2 cellular contexts compared by ENCODE assay signal in the genomic region with DNA sequence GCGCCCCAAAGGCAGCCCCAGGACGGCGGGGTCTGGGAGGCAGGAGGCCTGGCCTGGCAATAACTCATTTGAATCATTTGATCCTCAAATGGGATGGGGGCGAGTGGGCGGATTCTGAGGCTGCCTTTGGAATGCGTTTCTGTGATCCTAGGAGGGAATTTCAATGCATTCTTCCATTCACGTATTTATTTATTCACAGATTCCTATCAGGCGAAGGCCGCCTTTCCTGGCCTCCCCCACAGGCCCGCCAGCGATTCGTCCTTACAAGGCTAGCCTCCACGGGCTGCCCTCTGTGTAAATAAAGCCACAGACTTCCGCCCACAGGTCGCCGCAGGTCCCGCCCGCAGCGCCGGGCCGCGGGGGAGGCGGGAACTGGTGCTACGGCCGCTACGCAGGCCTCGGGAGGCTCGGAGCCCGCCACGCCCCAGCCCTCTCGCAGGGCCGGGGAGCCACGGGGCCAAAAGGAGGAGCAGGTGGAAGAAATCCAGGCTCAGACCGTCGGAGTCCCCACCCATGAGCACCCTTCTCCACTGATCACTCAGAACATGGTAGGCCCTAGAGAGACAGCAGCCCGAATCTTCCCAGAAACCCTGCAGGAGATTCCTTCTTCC.
TF ChIP-seq lines count a peak whose summit lies in the region.

No MANE protein-coding gene starts in this region.

TF ChIP-seq in WTC11, 78 proteins besides CTCF, POLR2A, EP300 and RAD21 (continued from another document and continues in another):
- TF ChIP-seq, protein P1, sequence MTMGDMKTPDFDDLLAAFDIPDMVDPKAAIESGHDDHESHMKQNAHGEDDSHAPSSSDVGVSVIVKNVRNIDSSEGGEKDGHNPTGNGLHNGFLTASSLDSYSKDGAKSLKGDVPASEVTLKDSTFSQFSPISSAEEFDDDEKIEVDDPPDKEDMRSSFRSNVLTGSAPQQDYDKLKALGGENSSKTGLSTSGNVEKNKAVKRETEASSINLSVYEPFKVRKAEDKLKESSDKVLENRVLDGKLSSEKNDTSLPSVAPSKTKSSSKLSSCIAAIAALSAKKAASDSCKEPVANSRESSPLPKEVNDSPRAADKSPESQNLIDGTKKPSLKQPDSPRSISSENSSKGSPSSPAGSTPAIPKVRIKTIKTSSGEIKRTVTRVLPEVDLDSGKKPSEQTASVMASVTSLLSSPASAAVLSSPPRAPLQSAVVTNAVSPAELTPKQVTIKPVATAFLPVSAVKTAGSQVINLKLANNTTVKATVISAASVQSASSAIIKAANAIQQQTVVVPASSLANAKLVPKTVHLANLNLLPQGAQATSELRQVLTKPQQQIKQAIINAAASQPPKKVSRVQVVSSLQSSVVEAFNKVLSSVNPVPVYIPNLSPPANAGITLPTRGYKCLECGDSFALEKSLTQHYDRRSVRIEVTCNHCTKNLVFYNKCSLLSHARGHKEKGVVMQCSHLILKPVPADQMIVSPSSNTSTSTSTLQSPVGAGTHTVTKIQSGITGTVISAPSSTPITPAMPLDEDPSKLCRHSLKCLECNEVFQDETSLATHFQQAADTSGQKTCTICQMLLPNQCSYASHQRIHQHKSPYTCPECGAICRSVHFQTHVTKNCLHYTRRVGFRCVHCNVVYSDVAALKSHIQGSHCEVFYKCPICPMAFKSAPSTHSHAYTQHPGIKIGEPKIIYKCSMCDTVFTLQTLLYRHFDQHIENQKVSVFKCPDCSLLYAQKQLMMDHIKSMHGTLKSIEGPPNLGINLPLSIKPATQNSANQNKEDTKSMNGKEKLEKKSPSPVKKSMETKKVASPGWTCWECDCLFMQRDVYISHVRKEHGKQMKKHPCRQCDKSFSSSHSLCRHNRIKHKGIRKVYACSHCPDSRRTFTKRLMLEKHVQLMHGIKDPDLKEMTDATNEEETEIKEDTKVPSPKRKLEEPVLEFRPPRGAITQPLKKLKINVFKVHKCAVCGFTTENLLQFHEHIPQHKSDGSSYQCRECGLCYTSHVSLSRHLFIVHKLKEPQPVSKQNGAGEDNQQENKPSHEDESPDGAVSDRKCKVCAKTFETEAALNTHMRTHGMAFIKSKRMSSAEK (CRISPR knock-in tag; IDR thresholded peaks at IDR 0.05; ENCODE audit: borderline replicate concordance): no peak
- TF ChIP-seq, protein P2, sequence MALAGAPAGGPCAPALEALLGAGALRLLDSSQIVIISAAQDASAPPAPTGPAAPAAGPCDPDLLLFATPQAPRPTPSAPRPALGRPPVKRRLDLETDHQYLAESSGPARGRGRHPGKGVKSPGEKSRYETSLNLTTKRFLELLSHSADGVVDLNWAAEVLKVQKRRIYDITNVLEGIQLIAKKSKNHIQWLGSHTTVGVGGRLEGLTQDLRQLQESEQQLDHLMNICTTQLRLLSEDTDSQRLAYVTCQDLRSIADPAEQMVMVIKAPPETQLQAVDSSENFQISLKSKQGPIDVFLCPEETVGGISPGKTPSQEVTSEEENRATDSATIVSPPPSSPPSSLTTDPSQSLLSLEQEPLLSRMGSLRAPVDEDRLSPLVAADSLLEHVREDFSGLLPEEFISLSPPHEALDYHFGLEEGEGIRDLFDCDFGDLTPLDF (CRISPR knock-in tag; IDR thresholded peaks at IDR 0.05): no peak; the same call in 1 of the 2 replicates
- TF ChIP-seq, protein P3, sequence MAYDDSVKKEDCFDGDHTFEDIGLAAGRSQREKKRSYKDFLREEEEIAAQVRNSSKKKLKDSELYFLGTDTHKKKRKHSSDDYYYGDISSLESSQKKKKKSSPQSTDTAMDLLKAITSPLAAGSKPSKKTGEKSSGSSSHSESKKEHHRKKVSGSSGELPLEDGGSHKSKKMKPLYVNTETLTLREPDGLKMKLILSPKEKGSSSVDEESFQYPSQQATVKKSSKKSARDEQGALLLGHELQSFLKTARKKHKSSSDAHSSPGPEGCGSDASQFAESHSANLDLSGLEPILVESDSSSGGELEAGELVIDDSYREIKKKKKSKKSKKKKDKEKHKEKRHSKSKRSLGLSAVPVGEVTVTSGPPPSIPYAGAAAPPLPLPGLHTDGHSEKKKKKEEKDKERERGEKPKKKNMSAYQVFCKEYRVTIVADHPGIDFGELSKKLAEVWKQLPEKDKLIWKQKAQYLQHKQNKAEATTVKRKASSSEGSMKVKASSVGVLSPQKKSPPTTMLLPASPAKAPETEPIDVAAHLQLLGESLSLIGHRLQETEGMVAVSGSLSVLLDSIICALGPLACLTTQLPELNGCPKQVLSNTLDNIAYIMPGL (CRISPR knock-in tag; IDR thresholded peaks at IDR 0.05): no peak
- TF ChIP-seq FOXK1 (CRISPR knock-in tag; IDR thresholded peaks at IDR 0.05) (peak; percentile 18; the same call in 1 of the 2 replicates), FOXJ3 (CRISPR knock-in tag; IDR thresholded peaks at IDR 0.05; ENCODE audit: borderline replicate concordance) (0 out of 2 replicates have a peak, but pooled peaks have one; percentile 32)
- TF ChIP-seq, protein P4, sequence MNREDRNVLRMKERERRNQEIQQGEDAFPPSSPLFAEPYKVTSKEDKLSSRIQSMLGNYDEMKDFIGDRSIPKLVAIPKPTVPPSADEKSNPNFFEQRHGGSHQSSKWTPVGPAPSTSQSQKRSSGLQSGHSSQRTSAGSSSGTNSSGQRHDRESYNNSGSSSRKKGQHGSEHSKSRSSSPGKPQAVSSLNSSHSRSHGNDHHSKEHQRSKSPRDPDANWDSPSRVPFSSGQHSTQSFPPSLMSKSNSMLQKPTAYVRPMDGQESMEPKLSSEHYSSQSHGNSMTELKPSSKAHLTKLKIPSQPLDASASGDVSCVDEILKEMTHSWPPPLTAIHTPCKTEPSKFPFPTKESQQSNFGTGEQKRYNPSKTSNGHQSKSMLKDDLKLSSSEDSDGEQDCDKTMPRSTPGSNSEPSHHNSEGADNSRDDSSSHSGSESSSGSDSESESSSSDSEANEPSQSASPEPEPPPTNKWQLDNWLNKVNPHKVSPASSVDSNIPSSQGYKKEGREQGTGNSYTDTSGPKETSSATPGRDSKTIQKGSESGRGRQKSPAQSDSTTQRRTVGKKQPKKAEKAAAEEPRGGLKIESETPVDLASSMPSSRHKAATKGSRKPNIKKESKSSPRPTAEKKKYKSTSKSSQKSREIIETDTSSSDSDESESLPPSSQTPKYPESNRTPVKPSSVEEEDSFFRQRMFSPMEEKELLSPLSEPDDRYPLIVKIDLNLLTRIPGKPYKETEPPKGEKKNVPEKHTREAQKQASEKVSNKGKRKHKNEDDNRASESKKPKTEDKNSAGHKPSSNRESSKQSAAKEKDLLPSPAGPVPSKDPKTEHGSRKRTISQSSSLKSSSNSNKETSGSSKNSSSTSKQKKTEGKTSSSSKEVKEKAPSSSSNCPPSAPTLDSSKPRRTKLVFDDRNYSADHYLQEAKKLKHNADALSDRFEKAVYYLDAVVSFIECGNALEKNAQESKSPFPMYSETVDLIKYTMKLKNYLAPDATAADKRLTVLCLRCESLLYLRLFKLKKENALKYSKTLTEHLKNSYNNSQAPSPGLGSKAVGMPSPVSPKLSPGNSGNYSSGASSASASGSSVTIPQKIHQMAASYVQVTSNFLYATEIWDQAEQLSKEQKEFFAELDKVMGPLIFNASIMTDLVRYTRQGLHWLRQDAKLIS (CRISPR knock-in tag; IDR thresholded peaks at IDR 0.05; ENCODE audit: borderline replicate concordance): no peak
- TF ChIP-seq, protein P5, sequence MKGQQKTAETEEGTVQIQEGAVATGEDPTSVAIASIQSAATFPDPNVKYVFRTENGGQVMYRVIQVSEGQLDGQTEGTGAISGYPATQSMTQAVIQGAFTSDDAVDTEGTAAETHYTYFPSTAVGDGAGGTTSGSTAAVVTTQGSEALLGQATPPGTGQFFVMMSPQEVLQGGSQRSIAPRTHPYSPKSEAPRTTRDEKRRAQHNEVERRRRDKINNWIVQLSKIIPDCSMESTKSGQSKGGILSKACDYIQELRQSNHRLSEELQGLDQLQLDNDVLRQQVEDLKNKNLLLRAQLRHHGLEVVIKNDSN (CRISPR knock-in tag; IDR thresholded peaks at IDR 0.05): 0 out of 2 replicates have a peak, but pooled peaks have one; percentile 3

TF ChIP-seq in HepG2, 621 proteins besides CTCF, POLR2A, EP300 and RAD21 (continued from another document and continues in another):
- TF ChIP-seq, protein P6, sequence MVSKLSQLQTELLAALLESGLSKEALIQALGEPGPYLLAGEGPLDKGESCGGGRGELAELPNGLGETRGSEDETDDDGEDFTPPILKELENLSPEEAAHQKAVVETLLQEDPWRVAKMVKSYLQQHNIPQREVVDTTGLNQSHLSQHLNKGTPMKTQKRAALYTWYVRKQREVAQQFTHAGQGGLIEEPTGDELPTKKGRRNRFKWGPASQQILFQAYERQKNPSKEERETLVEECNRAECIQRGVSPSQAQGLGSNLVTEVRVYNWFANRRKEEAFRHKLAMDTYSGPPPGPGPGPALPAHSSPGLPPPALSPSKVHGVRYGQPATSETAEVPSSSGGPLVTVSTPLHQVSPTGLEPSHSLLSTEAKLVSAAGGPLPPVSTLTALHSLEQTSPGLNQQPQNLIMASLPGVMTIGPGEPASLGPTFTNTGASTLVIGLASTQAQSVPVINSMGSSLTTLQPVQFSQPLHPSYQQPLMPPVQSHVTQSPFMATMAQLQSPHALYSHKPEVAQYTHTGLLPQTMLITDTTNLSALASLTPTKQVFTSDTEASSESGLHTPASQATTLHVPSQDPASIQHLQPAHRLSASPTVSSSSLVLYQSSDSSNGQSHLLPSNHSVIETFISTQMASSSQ (IDR thresholded peaks at IDR 0.05; ENCODE audit: low read depth): no peak
- TF ChIP-seq, protein P6 (CRISPR knock-in tag; IDR thresholded peaks at IDR 0.05; ENCODE audit: borderline replicate concordance): no peak
- TF ChIP-seq PHB2 (IDR thresholded peaks at IDR 0.05; ENCODE audit: partially characterized antibody) (no peak), HOXA3 (CRISPR knock-in tag; IDR thresholded peaks at IDR 0.05) (no peak), TCF7 (IDR thresholded peaks at IDR 0.05; ENCODE audit: low read depth) (no peak), GABPB1 (CRISPR knock-in tag; IDR thresholded peaks at IDR 0.05) (peak; percentile 76), FOSL2 (CRISPR knock-in tag; IDR thresholded peaks at IDR 0.05) (peak; percentile 38; the same call in 1 of the 2 replicates), SOX5 (CRISPR knock-in tag; IDR thresholded peaks at IDR 0.05; ENCODE audit: borderline replicate concordance) (peak; percentile 45; the same call in 1 of the 2 replicates), JUN (CRISPR knock-in tag; IDR thresholded peaks at IDR 0.05) (no peak), ZSCAN30 (CRISPR knock-in tag; IDR thresholded peaks at IDR 0.05) (no peak), RBM39 (IDR thresholded peaks at IDR 0.05; ENCODE audit: low read depth, low read length, poor library complexity, severe bottlenecking) (peak; percentile 44)
- TF ChIP-seq, protein P7, sequence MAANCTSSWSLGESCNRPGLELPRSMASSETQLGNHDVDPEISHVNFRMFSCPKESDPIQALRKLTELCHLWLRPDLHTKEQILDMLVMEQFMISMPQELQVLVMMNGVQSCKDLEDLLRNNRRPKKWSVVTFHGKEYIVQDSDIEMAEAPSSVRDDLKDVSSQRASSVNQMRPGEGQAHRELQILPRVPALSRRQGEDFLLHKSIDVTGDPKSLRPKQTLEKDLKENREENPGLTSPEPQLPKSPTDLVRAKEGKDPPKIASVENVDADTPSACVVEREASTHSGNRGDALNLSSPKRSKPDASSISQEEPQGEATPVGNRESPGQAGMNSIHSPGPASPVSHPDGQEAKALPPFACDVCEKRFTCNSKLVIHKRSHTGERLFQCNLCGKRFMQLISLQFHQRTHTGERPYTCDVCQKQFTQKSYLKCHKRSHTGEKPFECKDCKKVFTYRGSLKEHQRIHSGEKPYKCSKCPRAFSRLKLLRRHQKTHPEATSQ (CRISPR knock-in tag; IDR thresholded peaks at IDR 0.05; ENCODE audit: borderline replicate concordance): no peak
- TF ChIP-seq, protein P8, sequence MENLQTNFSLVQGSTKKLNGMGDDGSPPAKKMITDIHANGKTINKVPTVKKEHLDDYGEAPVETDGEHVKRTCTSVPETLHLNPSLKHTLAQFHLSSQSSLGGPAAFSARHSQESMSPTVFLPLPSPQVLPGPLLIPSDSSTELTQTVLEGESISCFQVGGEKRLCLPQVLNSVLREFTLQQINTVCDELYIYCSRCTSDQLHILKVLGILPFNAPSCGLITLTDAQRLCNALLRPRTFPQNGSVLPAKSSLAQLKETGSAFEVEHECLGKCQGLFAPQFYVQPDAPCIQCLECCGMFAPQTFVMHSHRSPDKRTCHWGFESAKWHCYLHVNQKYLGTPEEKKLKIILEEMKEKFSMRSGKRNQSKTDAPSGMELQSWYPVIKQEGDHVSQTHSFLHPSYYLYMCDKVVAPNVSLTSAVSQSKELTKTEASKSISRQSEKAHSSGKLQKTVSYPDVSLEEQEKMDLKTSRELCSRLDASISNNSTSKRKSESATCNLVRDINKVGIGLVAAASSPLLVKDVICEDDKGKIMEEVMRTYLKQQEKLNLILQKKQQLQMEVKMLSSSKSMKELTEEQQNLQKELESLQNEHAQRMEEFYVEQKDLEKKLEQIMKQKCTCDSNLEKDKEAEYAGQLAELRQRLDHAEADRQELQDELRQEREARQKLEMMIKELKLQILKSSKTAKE (CRISPR knock-in tag; IDR thresholded peaks at IDR 0.05; ENCODE audit: borderline replicate concordance): peak; percentile 24; the same call in 1 of the 2 replicates
- TF ChIP-seq, protein P9, sequence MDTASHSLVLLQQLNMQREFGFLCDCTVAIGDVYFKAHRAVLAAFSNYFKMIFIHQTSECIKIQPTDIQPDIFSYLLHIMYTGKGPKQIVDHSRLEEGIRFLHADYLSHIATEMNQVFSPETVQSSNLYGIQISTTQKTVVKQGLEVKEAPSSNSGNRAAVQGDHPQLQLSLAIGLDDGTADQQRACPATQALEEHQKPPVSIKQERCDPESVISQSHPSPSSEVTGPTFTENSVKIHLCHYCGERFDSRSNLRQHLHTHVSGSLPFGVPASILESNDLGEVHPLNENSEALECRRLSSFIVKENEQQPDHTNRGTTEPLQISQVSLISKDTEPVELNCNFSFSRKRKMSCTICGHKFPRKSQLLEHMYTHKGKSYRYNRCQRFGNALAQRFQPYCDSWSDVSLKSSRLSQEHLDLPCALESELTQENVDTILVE (CRISPR knock-in tag; IDR thresholded peaks at IDR 0.05): 0 out of 2 replicates have a peak, but pooled peaks have one; percentile 38
